Comparison of ENCODE assay signal across 1 cellular context in genomic region chr1:167573035-167573434, GRCh38.
TF ChIP-seq lines count a peak whose summit lies in the region.

No MANE protein-coding gene starts in this region.

TF ChIP-seq in IMR-90, 13 proteins besides CTCF, POLR2A, EP300 and RAD21 (continued from another document):
- no peak for TF ChIP-seq ELK1 (IDR thresholded peaks at IDR 0.05; ENCODE audit: borderline replicate concordance, low read depth, low read length)
